Comparison of ENCODE assay signal across 14 cellular contexts in the genomic region with DNA sequence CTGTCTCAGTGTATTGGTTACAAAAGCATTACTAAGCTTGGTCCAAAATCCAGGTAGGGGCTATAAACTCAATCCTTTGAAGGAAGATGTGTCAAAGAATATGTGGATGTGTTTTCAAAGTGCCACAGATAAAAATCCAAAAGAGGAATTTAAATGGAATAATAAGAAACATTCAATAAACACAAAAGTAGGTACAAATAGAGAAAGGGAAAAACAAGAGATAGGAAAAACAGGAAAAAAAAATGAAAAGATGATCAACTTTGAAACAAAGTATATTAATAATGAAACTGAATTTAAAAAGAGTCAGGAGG.
DNase-seq lines count a peak whose midpoint lies in the region; ATAC-seq, FAIRE-seq and TF ChIP-seq lines count a peak whose summit lies in the region.
"Had no signal": no experiment of that assay in that cellular context is flagged by ENCODE, and none has a peak within 500 bp of the region (broad histone marks: within the 10 kb centered on the region; RNA-seq: fewer than 3 reads in every experiment).

No MANE protein-coding gene starts in this region.

- H3K9me3 Mint-ChIP-seq in Caco-2 (ENCODE audit: unreplicated experiment): no peaks in the 10 kb centered on the region
- peaks cover 2% of the 10 kb centered on the region for H3K9me3 Mint-ChIP-seq in activated T-cell treated with anti-CD3 and anti-CD28 coated beads, Interleukin-2, amount 50 U/mL, for 4 hours

- H3K36me3 Mint-ChIP-seq in Caco-2 (ENCODE audit: insufficient read depth, unreplicated experiment): no peaks in the 10 kb centered on the region
- no peaks in the 10 kb centered on the region for H3K36me3 Mint-ChIP-seq in activated T-cell treated with anti-CD3 and anti-CD28 coated beads, Interleukin-2, amount 50 U/mL, for 4 hours (ENCODE audit: insufficient read depth)

- H3K9me2 ChIP-seq in PC-9 (ENCODE audit: insufficient read depth) (no peaks in the 10 kb centered on the region), Karpas-422 (replicated peaks; ENCODE audit: insufficient read depth, low read length) (no peaks in the 10 kb centered on the region)

- TF ChIP-seq CTCF in 22Rv1 (IDR thresholded peaks at IDR 0.05): peak; percentile 65
- TF ChIP-seq CTCF in Caco-2 (IDR thresholded peaks at IDR 0.05; ENCODE audit: insufficient read depth in 1 of 2, low read depth in 1 of 2, low read length in 1 of 2, severe bottlenecking in 1 of 2, unreplicated experiment in 1 of 2): no peak
- TF ChIP-seq CTCF in PC-9 (conservative IDR thresholded peaks at IDR 0.05): no peak; the same call in 1 of the 2 replicates
- no peak for TF ChIP-seq CTCF in kidney (IDR thresholded peaks at IDR 0.05; ENCODE audit: borderline replicate concordance, extremely low read depth, insufficient read depth)
- TF ChIP-seq CTCF in right atrium auricular region (IDR thresholded peaks at IDR 0.05): no peak

- H2AFZ ChIP-seq in PC-9 (peak overlapping the region; percentile 95), Karpas-422 (ENCODE audit: low read length) (no peak overlapping the region)
- H2AFZ ChIP-seq: GM23338 had no signal

- CTCF ChIA-PET in Caco-2 (lab: Charles Lee) (no interaction called here), PC-9 (lab: Charles Lee) (no interaction called here)

- H3K79me2 ChIP-seq in PC-9 (ENCODE audit: low read depth) (no peaks in the 10 kb centered on the region; the same call in 1 of the 2 replicates), Karpas-422 (ENCODE audit: low read length) (no peaks in the 10 kb centered on the region)

- no peak overlapping the region for H3K4me2 ChIP-seq in PC-9
- H3K4me2 ChIP-seq in Karpas-422 (ENCODE audit: low read depth, low read length, poor library complexity, severe bottlenecking): no peak overlapping the region
- H3K4me2 ChIP-seq: A549, GM23338 had no signal

- no peaks in the 10 kb centered on the region for H4K20me1 ChIP-seq in PC-9 (ENCODE audit: insufficient read depth)
- no peaks in the 10 kb centered on the region for H4K20me1 ChIP-seq in Karpas-422 (ENCODE audit: insufficient read depth, low read depth, low read length)

- H3F3A ChIP-seq in PC-9 (ENCODE audit: insufficient read depth, low read depth): no peaks in the 10 kb centered on the region

- no peaks in the 10 kb centered on the region for H3K36me3 ChIP-seq in Caco-2 (ENCODE audit: control insufficient read depth, insufficient read depth, low read length)
- no peaks in the 10 kb centered on the region for H3K36me3 ChIP-seq in PC-9 (ENCODE audit: low read depth)
- H3K36me3 ChIP-seq in kidney (ENCODE audit: control insufficient read depth in 1 of 2, insufficient read depth in 2 of 2, low read length in 2 of 2): no peaks in the 10 kb centered on the region
- H3K36me3 ChIP-seq in right atrium auricular region: no peaks in the 10 kb centered on the region
- no peaks in the 10 kb centered on the region for H3K36me3 ChIP-seq in Karpas-422 (ENCODE audit: insufficient read depth, low read length)
- H3K36me3 ChIP-seq: BE2C, HAP-1 had no signal

- ATAC-seq in activated T-cell treated with anti-CD3 and anti-CD28 coated beads, Interleukin-2, amount 50 U/mL, for 4 hours: no peak
- ATAC-seq: GM23338 had no signal

- POLR2A ChIA-PET in Caco-2 (lab: Charles Lee) (no interaction called here), PC-9 (lab: Charles Lee; ENCODE audit: unreplicated experiment) (no interaction called here)

- peak; percentile 88 for FAIRE-seq in kidney (lab: Jason Lieb, UNC)
- FAIRE-seq: A549 had no signal

- H3K27ac ChIP-seq in 22Rv1 (no peak overlapping the region), PC-9 (no peak overlapping the region), kidney (ENCODE audit: low read depth in 2 of 2, low read length in 2 of 2) (no peak overlapping the region), right atrium auricular region (no peak overlapping the region), Karpas-422 (ENCODE audit: low read length) (no peak overlapping the region)
- H3K27ac ChIP-seq: A549 had no signal

- H3K27me3 ChIP-seq in Caco-2 (replicated peaks; ENCODE audit: control insufficient read depth, insufficient read depth, low read length): no peaks in the 10 kb centered on the region
- H3K27me3 ChIP-seq in PC-9 (ENCODE audit: insufficient read depth, low read depth): no peaks in the 10 kb centered on the region
- no peaks in the 10 kb centered on the region for H3K27me3 ChIP-seq in right atrium auricular region
- H3K27me3 ChIP-seq in Karpas-422 (ENCODE audit: low read length): no peaks in the 10 kb centered on the region
- H3K27me3 ChIP-seq: BE2C had no signal

- peaks cover 6% of the 10 kb centered on the region for H3K4me1 Mint-ChIP-seq in Caco-2 (ENCODE audit: low read depth, unreplicated experiment)
- H3K4me1 Mint-ChIP-seq in activated T-cell treated with anti-CD3 and anti-CD28 coated beads, Interleukin-2, amount 50 U/mL, for 4 hours (ENCODE audit: low read depth): no peaks in the 10 kb centered on the region

- H3K4me3 Mint-ChIP-seq in Caco-2 (ENCODE audit: unreplicated experiment): peak overlapping the region; percentile 73
- no peak overlapping the region for H3K4me3 Mint-ChIP-seq in activated T-cell treated with anti-CD3 and anti-CD28 coated beads, Interleukin-2, amount 50 U/mL, for 4 hours
- H3K4me3 Mint-ChIP-seq: CD4-positive, alpha-beta T cell; GM23338 had no signal

- peak overlapping the region; percentile 54 for H3K27ac Mint-ChIP-seq in Caco-2 (ENCODE audit: unreplicated experiment)
- H3K27ac Mint-ChIP-seq: CD4-positive, alpha-beta T cell; GM23338 had no signal

- no TSS peak for BruUV-seq in Caco-2 (replicated peaks; lab: Mats Ljungman, UMichigan)
- BruUV-seq in PC-9 (replicated peaks; lab: Mats Ljungman, UMichigan): no TSS peak

- no peaks in the 10 kb centered on the region for H3K4me1 ChIP-seq in Caco-2
- no peaks in the 10 kb centered on the region for H3K4me1 ChIP-seq in PC-9 (replicated peaks; ENCODE audit: insufficient read depth)
- H3K4me1 ChIP-seq in kidney (ENCODE audit: control insufficient read depth in 1 of 2, insufficient read depth in 1 of 2, low read depth in 1 of 2, low read length in 2 of 2): no peaks in the 10 kb centered on the region
- no peaks in the 10 kb centered on the region for H3K4me1 ChIP-seq in right atrium auricular region
- H3K4me1 ChIP-seq in Karpas-422 (ENCODE audit: low read length): no peaks in the 10 kb centered on the region
- H3K4me1 ChIP-seq: A549, BE2C, HAP-1 had no signal

- H3K27me3 Mint-ChIP-seq in Caco-2 (ENCODE audit: insufficient read depth, unreplicated experiment): peaks cover 6% of the 10 kb centered on the region
- no peaks in the 10 kb centered on the region for H3K27me3 Mint-ChIP-seq in activated T-cell treated with anti-CD3 and anti-CD28 coated beads, Interleukin-2, amount 50 U/mL, for 4 hours (ENCODE audit: low read depth)
- H3K27me3 Mint-ChIP-seq: CD4-positive, alpha-beta T cell had no signal

- H3K9me3 ChIP-seq in Caco-2 (no peaks in the 10 kb centered on the region), PC-9 (ENCODE audit: insufficient read depth, low read depth) (no peaks in the 10 kb centered on the region), kidney (ENCODE audit: control insufficient read depth in 1 of 2, low read length in 2 of 2) (no peaks in the 10 kb centered on the region), right atrium auricular region (no peaks in the 10 kb centered on the region), Karpas-422 (ENCODE audit: low read length) (peaks cover 2% of the 10 kb centered on the region; the same call in 1 of the 2 replicates)
- H3K9me3 ChIP-seq: A549, BE2C, HAP-1 had no signal

- H3K9ac ChIP-seq in kidney (ENCODE audit: low read length in 2 of 2): no peak overlapping the region
- H3K9ac ChIP-seq in Karpas-422 (ENCODE audit: low read length): no peak overlapping the region

- intact Hi-C loops in Caco-2 (cut with micrococcal nuclease; ENCODE audit: unreplicated experiment): no loop called here
- intact Hi-C loops in PC-9 (cut with micrococcal nuclease; ENCODE audit: unreplicated experiment): no loop called here
- intact Hi-C loops in kidney (cut with DNase I): no loop called here

- H3K4me3 ChIP-seq in Caco-2 (ENCODE audit: low read depth, low read length) (no peak overlapping the region), PC-9 (peak overlapping the region; percentile 87; the same call in 1 of the 2 replicates), kidney (ENCODE audit: low read length in 2 of 2) (no peak overlapping the region), right atrium auricular region (no peak overlapping the region), Karpas-422 (ENCODE audit: low read length) (no peak overlapping the region)
- H3K4me3 ChIP-seq: A549, GM23338, HAP-1 had no signal

- no peak for DNase-seq in Caco-2
- no peak for DNase-seq in PC-9
- DNase-seq in kidney: no peak
- no peak for DNase-seq in activated T-cell treated with anti-CD3 and anti-CD28 coated beads, Interleukin-2, amount 50 U/mL, for 4 hours
- no peak for DNase-seq in right atrium auricular region (ENCODE audit: low spot score)
- no peak for DNase-seq in Karpas-422
- no peak for DNase-seq in NCI-H1436 (lab: John Stamatoyannopoulos, UW)
- DNase-seq: CD4-positive, alpha-beta T cell; KG1 had no signal
